Comparison of ENCODE assay signal across 9 cellular contexts in the genomic region with DNA sequence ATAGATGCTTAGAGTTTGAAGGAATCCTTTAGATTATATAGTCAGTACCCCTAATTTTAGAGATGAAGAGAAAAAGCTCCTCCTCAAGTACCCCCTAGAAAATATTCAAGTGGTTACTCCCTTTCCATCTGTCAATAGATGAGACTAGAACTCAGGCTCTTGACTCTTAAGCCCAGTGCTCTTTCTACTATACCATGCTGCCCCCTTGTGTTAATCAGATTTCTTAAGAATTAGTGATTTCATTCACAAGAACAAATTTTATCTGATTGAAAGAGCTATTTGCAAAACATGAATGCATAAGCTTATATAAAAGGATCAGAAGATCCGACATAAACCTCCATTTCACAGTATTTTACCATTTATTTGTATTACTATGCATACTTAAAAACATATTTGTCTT.
A peak's percentile ranks its signal among the peaks of the same experiment; 100 is the strongest.
DNase-seq lines count a peak whose midpoint lies in the region; ATAC-seq and TF ChIP-seq lines count a peak whose summit lies in the region.
"Had no signal": no experiment of that assay in that cellular context is flagged by ENCODE, and none has a peak within 500 bp of the region (broad histone marks: within the 10 kb centered on the region; RNA-seq: fewer than 3 reads in every experiment).

No MANE protein-coding gene starts in this region.

- no peak overlapping the region for H3K27ac ChIP-seq in adrenal gland
- H3K27ac ChIP-seq: neutrophil had no signal

- H3K4me1 ChIP-seq in Loucy (ENCODE audit: insufficient read depth, low read length, poor library complexity, severe bottlenecking) (no peaks in the 10 kb centered on the region), adrenal gland (replicated peaks in 1 of 2) (no peaks in the 10 kb centered on the region)

- no peak overlapping the region for H3K27ac Mint-ChIP-seq in glutamatergic neuron (ENCODE audit: unreplicated experiment)

- no peak overlapping the region for H3K9ac ChIP-seq in Loucy (ENCODE audit: low read depth, low read length, poor library complexity, severe bottlenecking)

- no peaks in the 10 kb centered on the region for H3K27me3 ChIP-seq in Loucy (ENCODE audit: insufficient read depth, low read length, poor library complexity, severe bottlenecking)
- H3K27me3 ChIP-seq in adrenal gland, result no peaks in the 10 kb centered on the region

- no peaks in the 10 kb centered on the region for H3K36me3 Mint-ChIP-seq in glutamatergic neuron (ENCODE audit: unreplicated experiment)

- peak; percentile 11 for DNase-seq in G401 (ENCODE audit: low spot score)
- DNase-seq in SK-MEL-5 (ENCODE audit: low read depth, low spot score), result peak; percentile 78
- DNase-seq in glutamatergic neuron, result no peak
- DNase-seq in stimulated activated CD4-positive, alpha-beta T cell treated with anti-CD3 and anti-CD28 coated beads, Interleukin-2, amount 100 ng/mL, for 48 hours, result no peak
- DNase-seq in adrenal gland, result no peak

- H3K9me3 Mint-ChIP-seq in glutamatergic neuron (ENCODE audit: unreplicated experiment), result no peaks in the 10 kb centered on the region

- no peaks in the 10 kb centered on the region for H3K79me2 ChIP-seq in Loucy (ENCODE audit: insufficient read depth, low read length)

- in situ Hi-C loops in G401 (cut with HindIII; ENCODE audit: low sequenced_read_pairs), result no loop called here
- in situ Hi-C loops in SK-MEL-5 (cut with HindIII; ENCODE audit: low pct_unique_long_range_greater_than_20kb, low sequenced_read_pairs), result no loop called here

- H3K4me3 ChIP-seq in Loucy (ENCODE audit: low read length, poor library complexity, severe bottlenecking) (no peak overlapping the region), adrenal gland (no peak overlapping the region)

- no peaks in the 10 kb centered on the region for H3K9me2 ChIP-seq in Loucy (replicated peaks; ENCODE audit: low read depth, low read length)

- H4K20me1 ChIP-seq in Loucy (ENCODE audit: insufficient read depth, low read length, poor library complexity, severe bottlenecking), result no peaks in the 10 kb centered on the region

- ATAC-seq in GM21526 (IDR thresholded peaks at IDR 0.05; ENCODE audit: low FRiP score, unreplicated experiment), result no peak
- no peak for ATAC-seq in HG02852 (IDR thresholded peaks at IDR 0.05; ENCODE audit: unreplicated experiment)

- H3K4me1 Mint-ChIP-seq in glutamatergic neuron (ENCODE audit: low read depth, unreplicated experiment), result no peaks in the 10 kb centered on the region

- H2AFZ ChIP-seq in Loucy (ENCODE audit: low read length), result no peak overlapping the region

- H3K4me2 ChIP-seq in Loucy (ENCODE audit: low read depth, low read length, poor library complexity, severe bottlenecking), result no peak overlapping the region

- no peaks in the 10 kb centered on the region for H3K27me3 Mint-ChIP-seq in glutamatergic neuron (ENCODE audit: unreplicated experiment)

- no peak for TF ChIP-seq POLR2A in adrenal gland (IDR thresholded peaks at IDR 0.05)

- H3K4me3 Mint-ChIP-seq in glutamatergic neuron (ENCODE audit: unreplicated experiment), result no peak overlapping the region

- H3K36me3 ChIP-seq in Loucy (ENCODE audit: insufficient read depth, low read length) (no peaks in the 10 kb centered on the region), adrenal gland (replicated peaks in 1 of 2) (no peaks in the 10 kb centered on the region)
- H3K36me3 ChIP-seq: neutrophil had no signal

- TF ChIP-seq CTCF in Loucy (conservative IDR thresholded peaks at IDR 0.05; ENCODE audit: low read length) (peak; percentile 66), glutamatergic neuron (IDR thresholded peaks at IDR 0.05; ENCODE audit: partially characterized antibody, unreplicated experiment) (peak; percentile 30), adrenal gland (IDR thresholded peaks at IDR 0.05) (no peak)

- WGBS in adrenal gland, 4 donors, result 68 to 80% (median 77%) methylated on average over 1 of the region's 1 CpG

- H3K9me3 ChIP-seq in Loucy (ENCODE audit: insufficient read depth, low read depth, low read length) (no peaks in the 10 kb centered on the region), adrenal gland (replicated peaks in 1 of 3) (no peaks in the 10 kb centered on the region)
- H3K9me3 ChIP-seq: neutrophil had no signal

- intact Hi-C loops in adrenal gland (cut with DNase I), result no loop called here

- H3F3A ChIP-seq in Loucy (ENCODE audit: low read depth), result no peaks in the 10 kb centered on the region

Comparison
In these comparisons a context has a peak if more than half of its experiments do, and no peak if none do; other contexts are left out.
1. DNase-seq: peak in G401 (single experiment) and SK-MEL-5 (single experiment); none in glutamatergic neuron (single experiment), stimulated activated CD4-positive, alpha-beta T cell treated with anti-CD3 and anti-CD28 coated beads, Interleukin-2, amount 100 ng/mL, for 48 hours (0 of 2) and adrenal gland (0 of 7).
2. CTCF ChIP-seq: peak in Loucy (single experiment) and glutamatergic neuron (single experiment); none in adrenal gland (0 of 6).